10 cellular contexts compared by ENCODE assay signal in genomic region chr12:52175411-52176350, GRCh38. TPM values are rescaled to one million over a fixed set of nuclear protein-coding genes. Genes with fewer than 3 reads are reported as not detected.
DNase-seq lines count a peak whose midpoint lies in the region; ATAC-seq, FAIRE-seq and TF ChIP-seq lines count a peak whose summit lies in the region.
"Had no signal": no experiment of that assay in that cellular context is flagged by ENCODE, and none has a peak within 500 bp of the region (broad histone marks: within the 10 kb centered on the region; RNA-seq: fewer than 3 reads in every experiment).

No MANE protein-coding gene starts in this region.

- BruUV-seq in GM12878 (replicated peaks; lab: Mats Ljungman, UMichigan): no TSS peak

- H3K27me3 Mint-ChIP-seq in mesothelial cell of epicardium (ENCODE audit: low read depth) (no peaks in the 10 kb centered on the region), progenitor cell of endocrine pancreas (peaks cover 19% of the 10 kb centered on the region)

- H3K36me3 Mint-ChIP-seq in mesothelial cell of epicardium: no peaks in the 10 kb centered on the region
- H3K36me3 Mint-ChIP-seq in progenitor cell of endocrine pancreas (ENCODE audit: insufficient read depth): no peaks in the 10 kb centered on the region

- 50% methylated on average over 20 of the region's 20 CpGs for WGBS in GM12878 (ENCODE audit: insufficient coverage, insufficient replicate concordance, low lambda C conversion rate, missing lambda C conversion rate)

- peak in 1 of 3 experiments; percentile 9; a peak in 1 of 6 replicates for TF ChIP-seq CTCF in GM12878 (IDR thresholded peaks at IDR 0.05 in 2 of 3, conservative IDR thresholded peaks at IDR 0.05 in 1 of 3; ENCODE audit: control insufficient read depth in 2 of 3, extremely low read depth in 1 of 3, insufficient read depth in 1 of 3, low read depth in 3 of 3, low read length in 3 of 3)
- peak; percentile 29 for TF ChIP-seq CTCF in mesothelial cell of epicardium (IDR thresholded peaks at IDR 0.05; ENCODE audit: unreplicated experiment)
- no peak for TF ChIP-seq CTCF in omental fat pad (IDR thresholded peaks at IDR 0.05)
- no peak for TF ChIP-seq CTCF in progenitor cell of endocrine pancreas (IDR thresholded peaks at IDR 0.05; ENCODE audit: unreplicated experiment)
- TF ChIP-seq CTCF in MM.1S (IDR thresholded peaks at IDR 0.05; ENCODE audit: low read length): no peak

- POLR2A ChIA-PET in GM12878 (lab: Charles Lee): no interaction called here

- H3K4me1 Mint-ChIP-seq in mesothelial cell of epicardium (peaks cover 34% of the 10 kb centered on the region), progenitor cell of endocrine pancreas (ENCODE audit: low read depth) (no peaks in the 10 kb centered on the region)
- H3K4me1 Mint-ChIP-seq: activated CD4-positive, alpha-beta memory T cell treated with anti-CD3 and anti-CD28 coated beads, Interleukin-2, amount 10 ng/mL, durations not matched to agents 7 days and 5 days had no signal

- no peaks in the 10 kb centered on the region for H3K9me2 ChIP-seq in MM.1S (replicated peaks; ENCODE audit: insufficient read depth, low read length)

- H3K9me3 Mint-ChIP-seq in mesothelial cell of epicardium: no peaks in the 10 kb centered on the region
- no peaks in the 10 kb centered on the region for H3K9me3 Mint-ChIP-seq in progenitor cell of endocrine pancreas (ENCODE audit: low read depth)
- H3K9me3 Mint-ChIP-seq: activated CD4-positive, alpha-beta memory T cell treated with anti-CD3 and anti-CD28 coated beads, Interleukin-2, amount 10 ng/mL, durations not matched to agents 7 days and 5 days had no signal

- H4K20me1 ChIP-seq in GM12878 (ENCODE audit: control insufficient read depth, insufficient read depth): no peaks in the 10 kb centered on the region
- no peaks in the 10 kb centered on the region for H4K20me1 ChIP-seq in MM.1S (ENCODE audit: insufficient read depth, low read length)

- no peak overlapping the region for H3K4me3 Mint-ChIP-seq in mesothelial cell of epicardium
- no peak overlapping the region for H3K4me3 Mint-ChIP-seq in progenitor cell of endocrine pancreas (ENCODE audit: low read depth)
- H3K4me3 Mint-ChIP-seq: activated CD4-positive, alpha-beta memory T cell treated with anti-CD3 and anti-CD28 coated beads, Interleukin-2, amount 10 ng/mL, durations not matched to agents 7 days and 5 days had no signal

- no peaks in the 10 kb centered on the region for H3K9me3 ChIP-seq in GM12878 (replicated peaks; ENCODE audit: control insufficient read depth, insufficient read depth, low read length)
- H3K9me3 ChIP-seq in MM.1S (replicated peaks; ENCODE audit: insufficient read depth, low read length): no peaks in the 10 kb centered on the region

- DNase-seq in Caki2 (ENCODE audit: low read depth): peak; percentile 46
- peak; percentile 86 for DNase-seq in NCI-H146 treated with DMSO at 0.1 percent for 48 hours (lab: John Stamatoyannopoulos, UW; ENCODE audit: unreplicated experiment)
- DNase-seq in GM12878 (ENCODE audit: low read depth, low spot score): no peak
- no peak for DNase-seq in mesothelial cell of epicardium (ENCODE audit: low spot score in 2 of 2, unreplicated experiment in 2 of 2)
- no peak for DNase-seq in omental fat pad (ENCODE audit: low spot score)
- DNase-seq in D341Med (ENCODE audit: low spot score): no peak
- DNase-seq in progenitor cell of endocrine pancreas (ENCODE audit: low spot score, unreplicated experiment): no peak
- no peak for DNase-seq in MM.1S
- DNase-seq: activated CD4-positive, alpha-beta memory T cell treated with anti-CD3 and anti-CD28 coated beads, Interleukin-2, amount 10 ng/mL, durations not matched to agents 7 days and 5 days; kidney glomerular epithelial cell had no signal

- intact Hi-C loops in GM12878 (cut with micrococcal nuclease; ENCODE audit: unreplicated experiment): no loop called here

- H3K27me3 ChIP-seq in GM12878 (replicated peaks in 1 of 2; ENCODE audit: control insufficient read depth in 2 of 2, insufficient read depth in 2 of 2, low read length in 1 of 2) (no peaks in the 10 kb centered on the region), MM.1S (replicated peaks; ENCODE audit: insufficient read depth, low read length) (peaks cover 60% of the 10 kb centered on the region)

- H3K27ac Mint-ChIP-seq in mesothelial cell of epicardium (peak overlapping the region; percentile 94), progenitor cell of endocrine pancreas (no peak overlapping the region)
- H3K27ac Mint-ChIP-seq: activated CD4-positive, alpha-beta memory T cell treated with anti-CD3 and anti-CD28 coated beads, Interleukin-2, amount 10 ng/mL, durations not matched to agents 7 days and 5 days had no signal

- RAD21 ChIA-PET in GM12878 (lab: Charles Lee; ENCODE audit: unreplicated experiment): interaction anchor here (0.6 to 1.0 kb wide), 2 partner anchors 150 to 1779 kb away, joined by 3 read pairs; partner anchors contain the start of gene FAM186A

- no peaks in the 10 kb centered on the region for H3F3A ChIP-seq in MM.1S (ENCODE audit: insufficient read depth, low read length)

- TF ChIP-seq EP300 in GM12878 (IDR thresholded peaks at IDR 0.05; ENCODE audit: borderline replicate concordance in 1 of 2, control insufficient read depth in 1 of 2, low read depth in 2 of 2, low read length in 2 of 2): no peak

- H3K79me2 ChIP-seq in GM12878 (ENCODE audit: control insufficient read depth, insufficient read depth, low read length) (no peaks in the 10 kb centered on the region), MM.1S (ENCODE audit: low read length) (no peaks in the 10 kb centered on the region)

- CTCF ChIA-PET in GM12878 (lab: Yijun Ruan, JAX): interaction anchor here (0.6 to 1.2 kb wide), 6 partner anchors 9 to 553 kb away, joined by 3 to 4 read pairs (median 3); no protein-coding TSS in a partner anchor

- H3K36me3 ChIP-seq in GM12878 (ENCODE audit: control insufficient read depth in 2 of 2, insufficient read depth in 2 of 2, low read length in 1 of 2) (no peaks in the 10 kb centered on the region), MM.1S (replicated peaks; ENCODE audit: insufficient read depth, low read length) (no peaks in the 10 kb centered on the region)

- no peak for FAIRE-seq in GM12878 (lab: Jason Lieb, UNC)

- SMC1A ChIA-PET in GM12878 (lab: Charles Lee; ENCODE audit: uncharacterized antibody, unreplicated experiment): no interaction called here

- ATAC-seq in GM12878 (peak; percentile 76), omental fat pad (ENCODE audit: low FRiP score) (no peak)

- H3K9ac ChIP-seq in GM12878 (ENCODE audit: control insufficient read depth, insufficient read depth, low read length): no peak overlapping the region
- no peak overlapping the region for H3K9ac ChIP-seq in MM.1S (ENCODE audit: low read length)

- H3K27ac ChIP-seq in GM12878 (ENCODE audit: control insufficient read depth, insufficient read depth) (no peak overlapping the region), MM.1S (ENCODE audit: low read length) (no peak overlapping the region)

- in situ Hi-C loops in Caki2 (cut with HindIII; ENCODE audit: low pct_unique_long_range_greater_than_20kb, low sequenced_read_pairs) (no loop called here), GM12878 (cut with MboI) (no loop called here)

- H3K4me1 ChIP-seq in GM12878 (ENCODE audit: control insufficient read depth, insufficient read depth, low read length) (no peaks in the 10 kb centered on the region; the same call in 1 of the 2 replicates), MM.1S (ENCODE audit: low read length) (no peaks in the 10 kb centered on the region)

- TF ChIP-seq RAD21 in GM12878 (IDR thresholded peaks at IDR 0.05; ENCODE audit: insufficient read depth, low read depth, low read length): no peak

- H2AFZ ChIP-seq in GM12878 (ENCODE audit: control insufficient read depth, low read depth, low read length) (peak overlapping the region; percentile 3; the same call in 1 of the 2 replicates), MM.1S (ENCODE audit: low read length) (no peak overlapping the region)

- no peak overlapping the region for H3K4me3 ChIP-seq in GM12878
- H3K4me3 ChIP-seq in MM.1S (ENCODE audit: low read length): no peak overlapping the region

- TF ChIP-seq POLR2A in GM12878 (IDR thresholded peaks at IDR 0.05; ENCODE audit: low read depth, low read length): no peak

- H3K4me2 ChIP-seq in GM12878 (ENCODE audit: control insufficient read depth, insufficient read depth) (no peak overlapping the region), MM.1S (ENCODE audit: low read depth, low read length) (no peak overlapping the region)

RNA-seq across cellular contexts. Expression of gene KRT80, which starts 16.1 kb away (rescaled TPM):
- total RNA-seq in Caki2 (2014; rRNA removed; shearing (Covaris generic); ENCODE audit: low replicate concordance): 31.6 and 33.0 TPM in 2 replicates
- total RNA-seq in GM12878 (2013; cell fraction: nucleolus; rRNA removed): not detected in 2 replicates
- not detected in 2 replicates for total RNA-seq in GM12878 (2014; rRNA removed)
- total RNA-seq in GM12878 (2014; rRNA removed; fragmentation: Illumina TruSeq; extraction: Trizol): not detected in 2 replicates
- 0.05 TPM in 1 of 2 replicates, not detected in the other for total RNA-seq in GM12878 (2021)
- not detected for polyA plus RNA-seq in GM12878 (2011; ENCODE audit: low read depth)
- polyA plus RNA-seq in GM12878 (2011; rRNA removed): 0.01 TPM in 1 of 2 replicates, not detected in the other
- polyA plus RNA-seq in GM12878 (2011; cell fraction: cytosol; rRNA removed): 0.02 TPM in 1 of 2 replicates, not detected in the other
- 0.03 TPM in 1 of 2 replicates, not detected in the other for polyA plus RNA-seq in GM12878 (2011; cell fraction: nucleus; rRNA removed)
- polyA plus RNA-seq in GM12878 (2012): not detected in 2 replicates
- polyA plus RNA-seq in GM12878 (2014; fragmentation: Illumina TruSeq; extraction: Trizol): not detected in 2 replicates
- not detected for polyA plus RNA-seq in GM12878 (2014; fragmentation: Nextera tagmentation; extraction: Ambion mirVana)
- polyA plus RNA-seq in GM12878 (2014; rRNA removed): not detected in 2 replicates
- not detected for polyA plus RNA-seq in GM12878 (2016; fragmentation: Nextera tagmentation; extraction: Ambion mirVana)
- not detected in 2 replicates for polyA minus RNA-seq in GM12878 (2011; rRNA and poly(A)+ RNA removed)
- 0.62 and 0.94 TPM in 2 replicates for polyA minus RNA-seq in GM12878 (2011; cell fraction: cytosol; rRNA and poly(A)+ RNA removed)
- polyA minus RNA-seq in GM12878 (2011; cell fraction: nucleus; rRNA and poly(A)+ RNA removed): 0.12 and 0.19 TPM in 2 replicates
- total RNA-seq in mesothelial cell of epicardium: 2.7 to 3.0 TPM (median 3.0 TPM) in 3 replicates
- 1 to 10 TPM in 1 of 4 donors, under 1 TPM in 2, not detected in 1; 0.37 to 5.5 (median 0.75) TPM for total RNA-seq in omental fat pad
- total RNA-seq in progenitor cell of endocrine pancreas: 0.07 and 0.20 TPM in 2 replicates
- total RNA-seq: activated CD4-positive, alpha-beta memory T cell treated with anti-CD3 and anti-CD28 coated beads, Interleukin-2, amount 10 ng/mL, durations not matched to agents 7 days and 5 days had no signal

RNA-seq across cellular contexts. Expression of gene KRT7, which starts 57.4 kb away (rescaled TPM):
- total RNA-seq in Caki2 (2014; rRNA removed; shearing (Covaris generic); ENCODE audit: low replicate concordance): 122 and 152 TPM in 2 replicates
- total RNA-seq in GM12878 (2013; cell fraction: nucleolus; rRNA removed): 7.8 and 11.5 TPM in 2 replicates
- total RNA-seq in GM12878 (2014; rRNA removed): 3.1 and 3.4 TPM in 2 replicates
- 3.8 and 4.0 TPM in 2 replicates for total RNA-seq in GM12878 (2014; rRNA removed; fragmentation: Illumina TruSeq; extraction: Trizol)
- 6.6 and 7.6 TPM in 2 replicates for total RNA-seq in GM12878 (2021)
- polyA plus RNA-seq in GM12878 (2011; ENCODE audit: low read depth): 9.1 TPM
- polyA plus RNA-seq in GM12878 (2011; rRNA removed): 7.6 and 15.3 TPM in 2 replicates
- 12.4 and 16.6 TPM in 2 replicates for polyA plus RNA-seq in GM12878 (2011; cell fraction: cytosol; rRNA removed)
- polyA plus RNA-seq in GM12878 (2011; cell fraction: nucleus; rRNA removed): 10.1 and 10.9 TPM in 2 replicates
- 4.5 and 7.9 TPM in 2 replicates for polyA plus RNA-seq in GM12878 (2012)
- 1.5 and 1.9 TPM in 2 replicates for polyA plus RNA-seq in GM12878 (2014; fragmentation: Illumina TruSeq; extraction: Trizol)
- polyA plus RNA-seq in GM12878 (2014; fragmentation: Nextera tagmentation; extraction: Ambion mirVana): 1 to 10 TPM in 1 of 2 experiments, under 1 TPM in 1; 0.90 to 4.6 TPM
- 5.0 and 5.4 TPM in 2 replicates for polyA plus RNA-seq in GM12878 (2014; rRNA removed)
- 10 to 100 TPM; 17.8 to 18.7 TPM for polyA plus RNA-seq in GM12878 (2016; fragmentation: Nextera tagmentation; extraction: Ambion mirVana)
- polyA minus RNA-seq in GM12878 (2011; rRNA and poly(A)+ RNA removed): 1.7 and 5.4 TPM in 2 replicates
- 12.0 and 17.3 TPM in 2 replicates for polyA minus RNA-seq in GM12878 (2011; cell fraction: cytosol; rRNA and poly(A)+ RNA removed)
- polyA minus RNA-seq in GM12878 (2011; cell fraction: nucleus; rRNA and poly(A)+ RNA removed): 4.8 and 9.0 TPM in 2 replicates
- 85.5 to 90.3 TPM (median 86.6 TPM) in 3 replicates for total RNA-seq in mesothelial cell of epicardium
- 100 to 1,000 TPM in 3 of 4 donors, 1 to 10 TPM in 1; 2.5 to 248 (median 111) TPM for total RNA-seq in omental fat pad
- 11.6 and 18.2 TPM in 2 replicates for total RNA-seq in progenitor cell of endocrine pancreas

Comparison
In these comparisons a context has a peak if more than half of its experiments do, and no peak if none do; other contexts are left out.
1. DNase-seq: peak in Caki2 (single experiment) and NCI-H146 treated with DMSO at 0.1 percent for 48 hours (single experiment); none in GM12878 (single experiment), mesothelial cell of epicardium (0 of 2), omental fat pad (single experiment), D341Med (single experiment), progenitor cell of endocrine pancreas (single experiment) and MM.1S (single experiment).